ENCODE assay signal across 10 cellular contexts in the genomic region with DNA sequence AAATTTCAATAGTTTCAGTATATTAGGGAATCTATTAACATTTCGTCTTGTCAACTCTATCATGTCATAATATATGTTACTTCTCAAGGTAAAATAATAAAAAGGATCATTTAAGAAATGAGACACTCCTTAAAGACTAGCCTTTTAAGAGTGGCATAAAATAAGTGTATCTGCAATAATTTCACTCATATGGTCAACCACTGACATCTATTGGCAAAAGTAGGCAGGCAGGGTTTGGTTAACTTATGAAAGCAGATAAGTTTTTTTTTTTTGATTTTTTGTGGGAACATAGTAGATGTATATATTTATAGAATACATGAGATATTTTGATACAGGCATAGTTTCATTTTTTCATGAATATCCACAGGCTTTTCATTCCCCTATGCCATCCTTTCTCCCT. TPM values are rescaled to one million over a fixed set of nuclear protein-coding genes. Genes with fewer than 3 reads are reported as not detected.
A peak's percentile ranks its signal among the peaks of the same experiment; 100 is the strongest.
DNase-seq lines count a peak whose midpoint lies in the region; ATAC-seq, FAIRE-seq and TF ChIP-seq lines count a peak whose summit lies in the region.
"Had no signal": no experiment of that assay in that cellular context is flagged by ENCODE, and none has a peak within 500 bp of the region (broad histone marks: within the 10 kb centered on the region; RNA-seq: fewer than 3 reads in every experiment).

No MANE protein-coding gene starts in this region.

- no peaks in the 10 kb centered on the region for H3K9me1 ChIP-seq in keratinocyte (ENCODE audit: control insufficient read depth, extremely low read depth, insufficient read depth, low read length)

- ATAC-seq in GM21515 (IDR thresholded peaks at IDR 0.05; ENCODE audit: unreplicated experiment) (no peak), HG02678 (IDR thresholded peaks at IDR 0.05; ENCODE audit: unreplicated experiment) (no peak)
- ATAC-seq: activated naive CD4-positive, alpha-beta T cell treated with anti-CD3 and anti-CD28 coated beads, Interleukin-2, amount 50 U/mL, for 72 hours had no signal

- DNase-seq in COR-L47 (lab: John Stamatoyannopoulos, UW) (peak; percentile 36), keratinocyte (ENCODE audit: low read depth, low spot score) (no peak), NCI-H128 (lab: John Stamatoyannopoulos, UW; ENCODE audit: unreplicated experiment) (no peak)
- peak; percentile 6 for DNase-seq in Jurkat, Clone E6-1 (ENCODE audit: low read depth, low spot score)
- no peak for DNase-seq in central memory CD4-positive, alpha-beta T cell
- DNase-seq: stimulated activated CD4-positive, alpha-beta T cell treated with anti-CD3 and anti-CD28 coated beads, Interleukin-4, amount 100 ng/mL, for 4 hours had no signal

- H3K4me3 ChIP-seq in Jurkat, Clone E6-1 (ENCODE audit: low read length): no peak overlapping the region
- no peak overlapping the region for H3K4me3 ChIP-seq in keratinocyte (ENCODE audit: control insufficient read depth in 2 of 3, extremely low read depth in 1 of 3, insufficient read depth in 2 of 3, low read depth in 1 of 3, low read length in 3 of 3)

- no peak overlapping the region for H3K4me2 ChIP-seq in keratinocyte (ENCODE audit: control insufficient read depth, extremely low read depth, insufficient read depth, low read depth, low read length)

- FAIRE-seq in TTC549 (lab: Jason Lieb, UNC) (peak; percentile 88), keratinocyte (lab: Jason Lieb, UNC) (no peak)

- peak in 2 of 3 experiments; percentile 41 to 48 for TF ChIP-seq CTCF in keratinocyte (optimal IDR thresholded peaks at IDR 0.05 in 1 of 3, IDR thresholded peaks at IDR 0.05 in 1 of 3, conservative IDR thresholded peaks at IDR 0.05 in 1 of 3; ENCODE audit: extremely low read depth in 1 of 3, insufficient read depth in 2 of 3, low read length in 3 of 3)

- no peaks in the 10 kb centered on the region for H4K20me1 ChIP-seq in keratinocyte (ENCODE audit: control insufficient read depth, extremely low read depth, insufficient read depth, low read length)

- H3K27me3 ChIP-seq in keratinocyte (ENCODE audit: control insufficient read depth, extremely low read depth, insufficient read depth, low read length): no peaks in the 10 kb centered on the region

- H3K27ac ChIP-seq in keratinocyte (ENCODE audit: control insufficient read depth, insufficient read depth, low read length): no peak overlapping the region

- no peaks in the 10 kb centered on the region for H3K4me1 ChIP-seq in keratinocyte (ENCODE audit: control insufficient read depth, extremely low read depth, insufficient read depth, low read length)

- no peak overlapping the region for H3K9ac ChIP-seq in keratinocyte (ENCODE audit: control insufficient read depth, extremely low read depth, insufficient read depth, low read length)

- H3K9me3 ChIP-seq in keratinocyte (ENCODE audit: control insufficient read depth, low read depth, low read length): no peaks in the 10 kb centered on the region

- dilution Hi-C loops in keratinocyte (cut with MboI; ENCODE audit: extremely low pct_ligation_motif_present, low sequenced_read_pairs): no loop called here

- H3K79me2 ChIP-seq in keratinocyte (ENCODE audit: control insufficient read depth, insufficient read depth, low read length): no peaks in the 10 kb centered on the region

- no peak overlapping the region for H2AFZ ChIP-seq in keratinocyte (ENCODE audit: control insufficient read depth, low read length)

- no peaks in the 10 kb centered on the region for H3K36me3 ChIP-seq in keratinocyte (ENCODE audit: control insufficient read depth in 2 of 2, extremely low read depth in 1 of 2, insufficient read depth in 2 of 2, low read length in 2 of 2)

RNA-seq across cellular contexts. Expression of a gene that starts 5.5 kb away (rescaled TPM):
- not detected for polyA plus RNA-seq in Jurkat, Clone E6-1 (2012; ENCODE audit: insufficient read depth, insufficient read length)
- polyA plus RNA-seq in keratinocyte: not detected in 3 replicates
- polyA plus RNA-seq in keratinocyte (2011; ENCODE audit: low read depth): not detected
- not detected in 2 replicates for polyA plus RNA-seq in keratinocyte (2011; cell fraction: cytosol; rRNA removed)
- polyA plus RNA-seq in keratinocyte (2011; cell fraction: nucleus; rRNA removed): not detected in 2 replicates
- polyA plus RNA-seq in keratinocyte (2012; ENCODE audit: low replicate concordance): not detected in 2 replicates
- polyA minus RNA-seq in keratinocyte: not detected in 3 replicates
- not detected for polyA minus RNA-seq in keratinocyte (2011; cell fraction: cytosol; rRNA and poly(A)+ RNA removed)
- polyA minus RNA-seq in keratinocyte (2011; cell fraction: nucleus; rRNA and poly(A)+ RNA removed): not detected in 2 replicates

Comparison
In these comparisons a context has a peak if more than half of its experiments do, and no peak if none do; other contexts are left out.
1. DNase-seq: peak in COR-L47 (single experiment) and Jurkat, Clone E6-1 (single experiment); none in keratinocyte (single experiment), central memory CD4-positive, alpha-beta T cell (single experiment) and NCI-H128 (single experiment).